Comparison of ENCODE assay signal across 8 cellular contexts in genomic region chr7:137992738-137993394, GRCh38. TPM values are rescaled to one million over a fixed set of nuclear protein-coding genes. Genes with fewer than 3 reads are reported as not detected.
A peak's percentile ranks its signal among the peaks of the same experiment; 100 is the strongest.
DNase-seq lines count a peak whose midpoint lies in the region; ATAC-seq and TF ChIP-seq lines count a peak whose summit lies in the region.

No MANE protein-coding gene starts in this region.

- H3K4me3 Mint-ChIP-seq in T-helper 1 cell treated with Interleukin-12 subunit alpha and Interleukin-12 subunit beta and Interleukin-4 antibody, amounts not matched to agents 30 μg/mL and 1 μg/mL, for 36 hours = peak overlapping the region; percentile 35
- H3K4me3 Mint-ChIP-seq in glutamatergic neuron (ENCODE audit: unreplicated experiment) = peak overlapping the region; percentile 76
- H3K4me3 Mint-ChIP-seq in stimulated activated naive CD8-positive, alpha-beta T cell treated with anti-CD3 and anti-CD28 coated beads, Interleukin-15, Interleukin-2, amounts not matched to agents 100 ng/mL and 50 ng/mL, for 24 hours = no peak overlapping the region

- peaks cover 34% of the 10 kb centered on the region for H3K4me1 Mint-ChIP-seq in T-helper 1 cell treated with Interleukin-12 subunit alpha and Interleukin-12 subunit beta and Interleukin-4 antibody, amounts not matched to agents 30 μg/mL and 1 μg/mL, for 36 hours (ENCODE audit: low read depth)
- H3K4me1 Mint-ChIP-seq in glutamatergic neuron (ENCODE audit: low read depth, unreplicated experiment) = peaks cover 49% of the 10 kb centered on the region
- H3K4me1 Mint-ChIP-seq in stimulated activated naive CD8-positive, alpha-beta T cell treated with anti-CD3 and anti-CD28 coated beads, Interleukin-15, Interleukin-2, amounts not matched to agents 100 ng/mL and 50 ng/mL, for 24 hours (ENCODE audit: low read depth) = peaks cover 41% of the 10 kb centered on the region

- DNase-seq in Right ventricle myocardium inferior (ENCODE audit: missing footprints) = peak; percentile 71
- no peak for DNase-seq in cardiac septum (ENCODE audit: low spot score)
- DNase-seq in glutamatergic neuron = no peak
- DNase-seq in inferior parietal cortex (ENCODE audit: extremely low spot score) = no peak

- H3K27ac Mint-ChIP-seq in T-helper 1 cell treated with Interleukin-12 subunit alpha and Interleukin-12 subunit beta and Interleukin-4 antibody, amounts not matched to agents 30 μg/mL and 1 μg/mL, for 36 hours = peak overlapping the region; percentile 85
- H3K27ac Mint-ChIP-seq in glutamatergic neuron (ENCODE audit: unreplicated experiment) = peak overlapping the region; percentile 92
- peak overlapping the region; percentile 34 for H3K27ac Mint-ChIP-seq in stimulated activated naive CD8-positive, alpha-beta T cell treated with anti-CD3 and anti-CD28 coated beads, Interleukin-15, Interleukin-2, amounts not matched to agents 100 ng/mL and 50 ng/mL, for 24 hours

- ATAC-seq in Right ventricle myocardium inferior = peak; percentile 87
- peak; percentile 43 for ATAC-seq in HG03097 (IDR thresholded peaks at IDR 0.05; ENCODE audit: low FRiP score, unreplicated experiment)
- no peak for ATAC-seq in HG02840 (IDR thresholded peaks at IDR 0.05; ENCODE audit: low FRiP score, unreplicated experiment)

- H3K36me3 Mint-ChIP-seq in T-helper 1 cell treated with Interleukin-12 subunit alpha and Interleukin-12 subunit beta and Interleukin-4 antibody, amounts not matched to agents 30 μg/mL and 1 μg/mL, for 36 hours (ENCODE audit: low read depth) = peaks cover 18% of the 10 kb centered on the region
- H3K36me3 Mint-ChIP-seq in glutamatergic neuron (ENCODE audit: unreplicated experiment) = peaks cover 8% of the 10 kb centered on the region
- peaks cover 25% of the 10 kb centered on the region for H3K36me3 Mint-ChIP-seq in stimulated activated naive CD8-positive, alpha-beta T cell treated with anti-CD3 and anti-CD28 coated beads, Interleukin-15, Interleukin-2, amounts not matched to agents 100 ng/mL and 50 ng/mL, for 24 hours (ENCODE audit: low read depth)

- H3K27me3 Mint-ChIP-seq in T-helper 1 cell treated with Interleukin-12 subunit alpha and Interleukin-12 subunit beta and Interleukin-4 antibody, amounts not matched to agents 30 μg/mL and 1 μg/mL, for 36 hours (ENCODE audit: low read depth) = no peaks in the 10 kb centered on the region
- peaks cover 15% of the 10 kb centered on the region for H3K27me3 Mint-ChIP-seq in glutamatergic neuron (ENCODE audit: unreplicated experiment)
- no peaks in the 10 kb centered on the region for H3K27me3 Mint-ChIP-seq in stimulated activated naive CD8-positive, alpha-beta T cell treated with anti-CD3 and anti-CD28 coated beads, Interleukin-15, Interleukin-2, amounts not matched to agents 100 ng/mL and 50 ng/mL, for 24 hours

- intact Hi-C loops in Right ventricle myocardium inferior (cut with DNase I) = loop anchor here (5.0 kb wide), 1 partner anchor 56 kb away; no protein-coding TSS in a partner anchor
- intact Hi-C loops in cardiac septum (cut with DNase I) = loop anchor here (5.0 kb wide), 1 partner anchor 51 kb away; no protein-coding TSS in a partner anchor

- H3K9me3 Mint-ChIP-seq in T-helper 1 cell treated with Interleukin-12 subunit alpha and Interleukin-12 subunit beta and Interleukin-4 antibody, amounts not matched to agents 30 μg/mL and 1 μg/mL, for 36 hours = no peaks in the 10 kb centered on the region
- peaks cover 21% of the 10 kb centered on the region for H3K9me3 Mint-ChIP-seq in glutamatergic neuron (ENCODE audit: unreplicated experiment)
- no peaks in the 10 kb centered on the region for H3K9me3 Mint-ChIP-seq in stimulated activated naive CD8-positive, alpha-beta T cell treated with anti-CD3 and anti-CD28 coated beads, Interleukin-15, Interleukin-2, amounts not matched to agents 100 ng/mL and 50 ng/mL, for 24 hours

- no peak for TF ChIP-seq CTCF in glutamatergic neuron (IDR thresholded peaks at IDR 0.05; ENCODE audit: partially characterized antibody, unreplicated experiment)

RNA-seq across cellular contexts. Expression of gene CREB3L2, which starts 9.0 kb away (rescaled TPM):
- total RNA-seq in Right ventricle myocardium inferior (19.3 TPM), cardiac septum (30.1 TPM), glutamatergic neuron (ENCODE audit: unreplicated experiment) (45.4 TPM)

Comparison
In these comparisons a context has a peak if more than half of its experiments do, and no peak if none do; other contexts are left out.
1. H3K27ac Mint-ChIP-seq: peak in every context shown above with its lines; median percentile 92 in glutamatergic neuron; 85 in T-helper 1 cell treated with Interleukin-12 subunit alpha and Interleukin-12 subunit beta and Interleukin-4 antibody, amounts not matched to agents 30 μg/mL and 1 μg/mL, for 36 hours; 34 in stimulated activated naive CD8-positive, alpha-beta T cell treated with anti-CD3 and anti-CD28 coated beads, Interleukin-15, Interleukin-2, amounts not matched to agents 100 ng/mL and 50 ng/mL, for 24 hours.